1 cellular context compared by ENCODE assay signal in genomic region chr17:42673885-42674754, GRCh38.
TF ChIP-seq lines count a peak whose summit lies in the region.

No MANE protein-coding gene starts in this region.

TF ChIP-seq in K562, 482 proteins besides CTCF, POLR2A, EP300 and RAD21 (continued from another document):
- TF ChIP-seq, protein P1, sequence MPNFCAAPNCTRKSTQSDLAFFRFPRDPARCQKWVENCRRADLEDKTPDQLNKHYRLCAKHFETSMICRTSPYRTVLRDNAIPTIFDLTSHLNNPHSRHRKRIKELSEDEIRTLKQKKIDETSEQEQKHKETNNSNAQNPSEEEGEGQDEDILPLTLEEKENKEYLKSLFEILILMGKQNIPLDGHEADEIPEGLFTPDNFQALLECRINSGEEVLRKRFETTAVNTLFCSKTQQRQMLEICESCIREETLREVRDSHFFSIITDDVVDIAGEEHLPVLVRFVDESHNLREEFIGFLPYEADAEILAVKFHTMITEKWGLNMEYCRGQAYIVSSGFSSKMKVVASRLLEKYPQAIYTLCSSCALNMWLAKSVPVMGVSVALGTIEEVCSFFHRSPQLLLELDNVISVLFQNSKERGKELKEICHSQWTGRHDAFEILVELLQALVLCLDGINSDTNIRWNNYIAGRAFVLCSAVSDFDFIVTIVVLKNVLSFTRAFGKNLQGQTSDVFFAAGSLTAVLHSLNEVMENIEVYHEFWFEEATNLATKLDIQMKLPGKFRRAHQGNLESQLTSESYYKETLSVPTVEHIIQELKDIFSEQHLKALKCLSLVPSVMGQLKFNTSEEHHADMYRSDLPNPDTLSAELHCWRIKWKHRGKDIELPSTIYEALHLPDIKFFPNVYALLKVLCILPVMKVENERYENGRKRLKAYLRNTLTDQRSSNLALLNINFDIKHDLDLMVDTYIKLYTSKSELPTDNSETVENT (CRISPR knock-in tag; IDR thresholded peaks at IDR 0.05), result no peak
- TF ChIP-seq CBFA2T3 (IDR thresholded peaks at IDR 0.05) (no peak), BCL6 (CRISPR knock-in tag; IDR thresholded peaks at IDR 0.05) (no peak), CBX8 (IDR thresholded peaks at IDR 0.05; ENCODE audit: borderline replicate concordance, extremely low read depth, low read depth, low read length, poor library complexity, severe bottlenecking) (no peak), RBM34 (IDR thresholded peaks at IDR 0.05; ENCODE audit: borderline replicate concordance, insufficient read depth, low read length) (no peak), HNRNPH1 (optimal IDR thresholded peaks at IDR 0.05; ENCODE audit: low read depth, low read length) (no peak), ZNF3 (CRISPR knock-in tag; IDR thresholded peaks at IDR 0.05) (no peak), ZNF384 (IDR thresholded peaks at IDR 0.05; ENCODE audit: low read depth, low read length) (no peak), MEF2D (tag; conservative IDR thresholded peaks at IDR 0.05; ENCODE audit: low read depth) (no peak), HCFC1 (IDR thresholded peaks at IDR 0.05; ENCODE audit: low read depth, low read length) (no peak), TBL1XR1 (IDR thresholded peaks at IDR 0.05; ENCODE audit: low read length in 2 of 2) (0 out of 4 replicates have a peak, but pooled peaks of 1 of the 2 experiments have one; percentile 18), MTA1 (IDR thresholded peaks at IDR 0.05; ENCODE audit: borderline replicate concordance) (no peak), TGIF2 (CRISPR knock-in tag; IDR thresholded peaks at IDR 0.05) (no peak), TCF7L2 (IDR thresholded peaks at IDR 0.05; ENCODE audit: low read depth, low read length) (no peak), SRSF9 (IDR thresholded peaks at IDR 0.05; ENCODE audit: borderline replicate concordance, low read depth, low read length) (no peak), WHSC1 (IDR thresholded peaks at IDR 0.05; ENCODE audit: low read length) (no peak), FOXA1 (IDR thresholded peaks at IDR 0.05; ENCODE audit: borderline replicate concordance) (no peak), NFIC (IDR thresholded peaks at IDR 0.05) (peak; percentile 65), CEBPG (CRISPR knock-in tag; IDR thresholded peaks at IDR 0.05) (peak; percentile 75), CEBPG (tag; conservative IDR thresholded peaks at IDR 0.05 in 1 of 2, IDR thresholded peaks at IDR 0.05 in 1 of 2) (peak; percentile 27 to 59; a peak in 3 of 4 replicates), ZNF699 (CRISPR knock-in tag; IDR thresholded peaks at IDR 0.05; ENCODE audit: insufficient replicate concordance) (no peak), TEAD2 (tag; IDR thresholded peaks at IDR 0.05) (no peak), CBX1 (IDR thresholded peaks at IDR 0.05; ENCODE audit: low read depth) (no peak), BACH1 (tag; IDR thresholded peaks at IDR 0.05) (no peak), ZNF232 (CRISPR knock-in tag; IDR thresholded peaks at IDR 0.05) (no peak), SMAD3 (CRISPR knock-in tag; conservative IDR thresholded peaks at IDR 0.05) (no peak), FOXJ3 (CRISPR knock-in tag; IDR thresholded peaks at IDR 0.05) (no peak), SIX5 (IDR thresholded peaks at IDR 0.05; ENCODE audit: borderline replicate concordance in 1 of 2, insufficient read depth in 1 of 2, low read depth in 1 of 2, low read length in 2 of 2) (no peak), ERF (CRISPR knock-in tag; IDR thresholded peaks at IDR 0.05) (no peak), SP1 (CRISPR knock-in tag; IDR thresholded peaks at IDR 0.05) (no peak), KLF13 (tag; IDR thresholded peaks at IDR 0.05; ENCODE audit: borderline replicate concordance, low read depth) (no peak), ZNF431 (CRISPR knock-in tag; IDR thresholded peaks at IDR 0.05) (no peak), USF2 (CRISPR knock-in tag; IDR thresholded peaks at IDR 0.05) (no peak), ATF3 (IDR thresholded peaks at IDR 0.05) (no peak), ATF3 (CRISPR knock-in tag; conservative IDR thresholded peaks at IDR 0.05) (no peak), EGR1 (conservative IDR thresholded peaks at IDR 0.05) (no peak)
- TF ChIP-seq, protein P2, sequence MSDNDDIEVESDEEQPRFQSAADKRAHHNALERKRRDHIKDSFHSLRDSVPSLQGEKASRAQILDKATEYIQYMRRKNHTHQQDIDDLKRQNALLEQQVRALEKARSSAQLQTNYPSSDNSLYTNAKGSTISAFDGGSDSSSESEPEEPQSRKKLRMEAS (CRISPR knock-in tag; IDR thresholded peaks at IDR 0.05), result no peak
- TF ChIP-seq, protein P3, sequence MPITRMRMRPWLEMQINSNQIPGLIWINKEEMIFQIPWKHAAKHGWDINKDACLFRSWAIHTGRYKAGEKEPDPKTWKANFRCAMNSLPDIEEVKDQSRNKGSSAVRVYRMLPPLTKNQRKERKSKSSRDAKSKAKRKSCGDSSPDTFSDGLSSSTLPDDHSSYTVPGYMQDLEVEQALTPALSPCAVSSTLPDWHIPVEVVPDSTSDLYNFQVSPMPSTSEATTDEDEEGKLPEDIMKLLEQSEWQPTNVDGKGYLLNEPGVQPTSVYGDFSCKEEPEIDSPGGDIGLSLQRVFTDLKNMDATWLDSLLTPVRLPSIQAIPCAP (CRISPR knock-in tag; IDR thresholded peaks at IDR 0.05; ENCODE audit: borderline replicate concordance), result no peak
TF ChIP-seq in K562: peak in this region for 13.
